Comparison of ENCODE assay signal across 9 cellular contexts in genomic region chr11:95149659-95150294, GRCh38.
DNase-seq lines count a peak whose midpoint lies in the region; ATAC-seq and TF ChIP-seq lines count a peak whose summit lies in the region.
"Had no signal": no experiment of that assay in that cellular context is flagged by ENCODE, and none has a peak within 500 bp of the region (broad histone marks: within the 10 kb centered on the region; RNA-seq: fewer than 3 reads in every experiment).

No MANE protein-coding gene starts in this region.

- no peaks in the 10 kb centered on the region for H3K9me3 ChIP-seq in CD8-positive, alpha-beta T cell (ENCODE audit: low read length)

- no peak for DNase-seq in CD8-positive, alpha-beta T cell
- DNase-seq in SW 1271 (lab: John Stamatoyannopoulos, UW) (peak; percentile 77 to 93), fibroblast of pulmonary artery (ENCODE audit: low read depth) (peak; percentile 63), neural crest cell (ENCODE audit: low read depth, low spot score) (peak; percentile 56), amniotic stem cell (lab: John Stamatoyannopoulos, UW) (no peak), NOMO-1 treated with DMSO at 0.1 percent for 48 hours (lab: John Stamatoyannopoulos, UW; ENCODE audit: unreplicated experiment) (no peak)
- DNase-seq in effector CD8-positive, alpha-beta T cell (lab: John Stamatoyannopoulos, UW) = no peak

- POLR2A ChIA-PET in CD8-positive, alpha-beta T cell (lab: Charles Lee) = interaction anchor here (1.0 to 4.4 kb wide), 5 partner anchors 8 to 640 kb away, joined by 3 to 22 read pairs (median 5); partner anchors contain the start of genes ENDOD1, FAM76B and SRSF8

- no peaks in the 10 kb centered on the region for H3K36me3 Mint-ChIP-seq in CD8-positive, alpha-beta T cell
- H3K36me3 Mint-ChIP-seq in neural crest cell (ENCODE audit: low read depth) = no peaks in the 10 kb centered on the region

- peaks cover 24% of the 10 kb centered on the region for H3K4me1 ChIP-seq in CD8-positive, alpha-beta T cell (ENCODE audit: insufficient read depth, low read length)

- no peak overlapping the region for H3K27ac ChIP-seq in CD8-positive, alpha-beta T cell (ENCODE audit: low read depth, low read length)
- H3K27ac ChIP-seq: cardiac muscle cell had no signal

- no peak for ATAC-seq in CD8-positive, alpha-beta T cell
- ATAC-seq in HG03025 (IDR thresholded peaks at IDR 0.05; ENCODE audit: low FRiP score, unreplicated experiment) = no peak

- CTCF ChIA-PET in CD8-positive, alpha-beta T cell (lab: Charles Lee) = interaction anchor here (1.2 to 17.6 kb wide), 3 partner anchors 45 to 615 kb away, joined by 3 to 400 read pairs (median 229); no protein-coding TSS in a partner anchor

- H3K9me3 Mint-ChIP-seq in CD8-positive, alpha-beta T cell = no peaks in the 10 kb centered on the region
- peaks cover 2% of the 10 kb centered on the region for H3K9me3 Mint-ChIP-seq in neural crest cell

- peak overlapping the region; percentile 56 for H3K27ac Mint-ChIP-seq in CD8-positive, alpha-beta T cell
- peak overlapping the region; percentile 28 for H3K27ac Mint-ChIP-seq in neural crest cell (ENCODE audit: unreplicated experiment)

- peak overlapping the region; percentile 82 for H3K4me3 ChIP-seq in CD8-positive, alpha-beta T cell (ENCODE audit: low read depth, low read length)
- no peak overlapping the region for H3K4me3 ChIP-seq in fibroblast of pulmonary artery (replicated peaks; ENCODE audit: low read depth, low read length)

- TF ChIP-seq CTCF in CD8-positive, alpha-beta T cell (IDR thresholded peaks at IDR 0.05) = no peak
- no peak for TF ChIP-seq CTCF in fibroblast of pulmonary artery (IDR thresholded peaks at IDR 0.05; ENCODE audit: low read length, missing control alignments)
- TF ChIP-seq CTCF in neural crest cell (conservative IDR thresholded peaks at IDR 0.05) = no peak

- H3K27me3 Mint-ChIP-seq in CD8-positive, alpha-beta T cell (ENCODE audit: low read depth) = peaks cover 7% of the 10 kb centered on the region
- peaks cover 5% of the 10 kb centered on the region for H3K27me3 Mint-ChIP-seq in neural crest cell (ENCODE audit: low read depth)

- no peaks in the 10 kb centered on the region for H3K27me3 ChIP-seq in CD8-positive, alpha-beta T cell (ENCODE audit: insufficient read depth, low read length)

- intact Hi-C loops in CD8-positive, alpha-beta T cell (cut with DNase I, micrococcal nuclease) = loop anchor here (2.0 to 10.0 kb wide), 7 partner anchors 175 to 1255 kb away; partner anchors contain the start of genes JRKL (in 2 of the 2), CWC15 (in 1 of the 2), FUT4 (in 1 of the 2) and KDM4D (in 1 of the 2)

- H3K4me1 Mint-ChIP-seq in CD8-positive, alpha-beta T cell (ENCODE audit: low read depth) = peaks cover 35% of the 10 kb centered on the region
- peaks cover 34% of the 10 kb centered on the region for H3K4me1 Mint-ChIP-seq in neural crest cell

- no peaks in the 10 kb centered on the region for H3K36me3 ChIP-seq in CD8-positive, alpha-beta T cell (ENCODE audit: insufficient read depth, low read length)
- H3K36me3 ChIP-seq: cardiac muscle cell had no signal

- H3K4me3 Mint-ChIP-seq in CD8-positive, alpha-beta T cell = peak overlapping the region; percentile 85
- peak overlapping the region; percentile 86 for H3K4me3 Mint-ChIP-seq in neural crest cell

Comparison
In these comparisons a context has a peak if more than half of its experiments do, and no peak if none do; other contexts are left out.
1. DNase-seq: peak in SW 1271 (2 of 2), fibroblast of pulmonary artery (single experiment) and neural crest cell (single experiment); none in CD8-positive, alpha-beta T cell (0 of 7), amniotic stem cell (single experiment), NOMO-1 treated with DMSO at 0.1 percent for 48 hours (single experiment) and effector CD8-positive, alpha-beta T cell (single experiment).